ENCODE assay signal across 11 cellular contexts in genomic region chr3:32882603-32883025, GRCh38.
DNase-seq lines count a peak whose midpoint lies in the region; ATAC-seq lines count a peak whose summit lies in the region.
"Had no signal": no experiment of that assay in that cellular context is flagged by ENCODE, and none has a peak within 500 bp of the region (broad histone marks: within the 10 kb centered on the region; RNA-seq: fewer than 3 reads in every experiment).

No MANE protein-coding gene starts in this region.

- H3K27ac Mint-ChIP-seq in activated CD4-positive, alpha-beta T cell treated with anti-CD3 and anti-CD28 coated beads, Interleukin-2, amount 10 ng/mL, durations not matched to agents 24 days and 14 days, result no peak overlapping the region
- no peak overlapping the region for H3K27ac Mint-ChIP-seq in memory B cell

- peaks cover 41% of the 10 kb centered on the region for H3K27me3 Mint-ChIP-seq in activated CD4-positive, alpha-beta T cell treated with anti-CD3 and anti-CD28 coated beads, Interleukin-2, amount 10 ng/mL, durations not matched to agents 24 days and 14 days
- peaks cover 7% of the 10 kb centered on the region for H3K27me3 Mint-ChIP-seq in memory B cell

- peak; percentile 92 for ATAC-seq in GM21528 (IDR thresholded peaks at IDR 0.05; ENCODE audit: low FRiP score, unreplicated experiment)
- peak; percentile 76 for ATAC-seq in HG03196 (IDR thresholded peaks at IDR 0.05; ENCODE audit: unreplicated experiment)
- ATAC-seq in memory B cell (ENCODE audit: low read depth), result no peak
- ATAC-seq: SK-N-SH treated with all-trans-retinoic acid at 6 μM for 48 hours had no signal

- peaks cover 13% of the 10 kb centered on the region for H3K4me1 Mint-ChIP-seq in activated CD4-positive, alpha-beta T cell treated with anti-CD3 and anti-CD28 coated beads, Interleukin-2, amount 10 ng/mL, durations not matched to agents 24 days and 14 days
- H3K4me1 Mint-ChIP-seq in memory B cell, result peaks cover 6% of the 10 kb centered on the region

- peak overlapping the region; percentile 42 for H3K4me3 Mint-ChIP-seq in activated CD4-positive, alpha-beta T cell treated with anti-CD3 and anti-CD28 coated beads, Interleukin-2, amount 10 ng/mL, durations not matched to agents 24 days and 14 days
- peak overlapping the region; percentile 4 for H3K4me3 Mint-ChIP-seq in memory B cell

- H3K9me3 Mint-ChIP-seq in activated CD4-positive, alpha-beta T cell treated with anti-CD3 and anti-CD28 coated beads, Interleukin-2, amount 10 ng/mL, durations not matched to agents 24 days and 14 days, result no peaks in the 10 kb centered on the region
- no peaks in the 10 kb centered on the region for H3K9me3 Mint-ChIP-seq in memory B cell

- intact Hi-C loops in activated CD4-positive, alpha-beta T cell treated with anti-CD3 and anti-CD28 coated beads, Interleukin-2, amount 10 ng/mL, durations not matched to agents 24 days and 14 days (cut with micrococcal nuclease), result loop anchor here (5.0 kb wide), 1 partner anchor 65 kb away; the partner anchor contains the start of gene TRIM71

- peak; percentile 79 for DNase-seq in activated CD4-positive, alpha-beta T cell treated with anti-CD3 and anti-CD28 coated beads, Interleukin-2, amount 10 ng/mL, durations not matched to agents 24 days and 14 days
- no peak for DNase-seq in activated CD4-positive, alpha-beta T cell treated with anti-CD3 and anti-CD28 coated beads for 4 hours
- DNase-seq in memory B cell (ENCODE audit: low spot score in 2 of 2), result no peak
- DNase-seq in cortex of kidney (lab: John Stamatoyannopoulos, UW), result no peak
- DNase-seq in ureter (ENCODE audit: low spot score), result no peak
- no peak for DNase-seq in NOMO-1 treated with DMSO at 0.1 percent for 48 hours (lab: John Stamatoyannopoulos, UW; ENCODE audit: unreplicated experiment)
- DNase-seq: mesendoderm, tibial artery had no signal

- no peaks in the 10 kb centered on the region for H3K36me3 Mint-ChIP-seq in activated CD4-positive, alpha-beta T cell treated with anti-CD3 and anti-CD28 coated beads, Interleukin-2, amount 10 ng/mL, durations not matched to agents 24 days and 14 days (ENCODE audit: low read depth)
- H3K36me3 Mint-ChIP-seq in memory B cell, result no peaks in the 10 kb centered on the region
